ENCODE assay signal across 1 cellular context in genomic region chr5:141598389-141599360, GRCh38.
TF ChIP-seq lines count a peak whose summit lies in the region.

No MANE protein-coding gene starts in this region.

TF ChIP-seq in K562, 482 proteins besides CTCF, POLR2A, EP300 and RAD21:
- TF ChIP-seq CAMTA2 (CRISPR knock-in tag; conservative IDR thresholded peaks at IDR 0.05): no peak
- no peak for TF ChIP-seq KDM5B (IDR thresholded peaks at IDR 0.05; ENCODE audit: insufficient replicate concordance, low read depth, low read length)
- TF ChIP-seq ETV5 (CRISPR knock-in tag; IDR thresholded peaks at IDR 0.05; ENCODE audit: low read depth): no peak
- no peak for TF ChIP-seq DLX4 (CRISPR knock-in tag; IDR thresholded peaks at IDR 0.05)
- no peak for TF ChIP-seq ZNF518B (CRISPR knock-in tag; IDR thresholded peaks at IDR 0.05)
- TF ChIP-seq E2F6 (IDR thresholded peaks at IDR 0.05; ENCODE audit: borderline replicate concordance in 1 of 2, extremely low read depth in 1 of 2, insufficient read depth in 1 of 2, insufficient read length in 1 of 2, low read depth in 1 of 2, low read length in 1 of 2, poor library complexity in 1 of 2, severe bottlenecking in 1 of 2): no peak
- no peak for TF ChIP-seq JUNB (CRISPR knock-in tag; conservative IDR thresholded peaks at IDR 0.05)
- TF ChIP-seq POLR2B (IDR thresholded peaks at IDR 0.05; ENCODE audit: low read depth, partially characterized antibody): no peak
- no peak for TF ChIP-seq TSHZ1 (CRISPR knock-in tag; IDR thresholded peaks at IDR 0.05)
- TF ChIP-seq ZNF408 (CRISPR knock-in tag; IDR thresholded peaks at IDR 0.05; ENCODE audit: low read depth): no peak
- no peak for TF ChIP-seq ARID2 (IDR thresholded peaks at IDR 0.05)
- TF ChIP-seq SREBF1 (IDR thresholded peaks at IDR 0.05; ENCODE audit: borderline replicate concordance, low read depth, low read length): no peak
- no peak for TF ChIP-seq ZNF75A (CRISPR knock-in tag; IDR thresholded peaks at IDR 0.05)
- TF ChIP-seq ZC3H8 (IDR thresholded peaks at IDR 0.05): no peak
